Comparison of ENCODE assay signal across 8 cellular contexts in the genomic region with DNA sequence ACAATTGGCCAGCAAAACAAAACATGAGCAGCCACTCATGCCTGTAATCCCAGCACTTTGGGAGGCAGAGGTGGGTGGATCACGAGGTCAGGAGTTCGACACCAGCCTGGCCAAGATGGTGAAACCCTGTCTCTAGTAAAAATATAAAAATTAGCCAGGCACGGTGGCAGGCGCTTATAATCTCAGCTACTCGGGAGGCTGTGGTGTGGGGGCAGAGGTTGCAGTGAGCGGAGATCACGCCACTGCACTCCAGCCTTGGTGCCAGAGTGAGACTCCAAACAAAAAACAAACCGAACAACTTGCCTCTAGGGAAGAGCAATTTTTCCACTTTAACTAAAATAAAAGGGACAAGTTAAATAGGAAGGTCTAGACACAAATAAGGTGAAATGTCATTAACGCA. TPM values are rescaled to one million over a fixed set of nuclear protein-coding genes. Genes with fewer than 3 reads are reported as not detected.
DNase-seq lines count a peak whose midpoint lies in the region; ATAC-seq, FAIRE-seq and TF ChIP-seq lines count a peak whose summit lies in the region.
"Not testable (repeated sequence)": the region's sequence is repeated elsewhere in the genome, so short reads cannot be mapped to it uniquely, and the experiment has no call there.

No MANE protein-coding gene starts in this region.

- not testable (repeated sequence) for H3K14ac ChIP-seq in trophoblast cell (ENCODE audit: low read length)

- not testable (repeated sequence) for H3K9me3 ChIP-seq in A549; DND-41 (ENCODE audit: insufficient read depth, low read length, severe bottlenecking); Loucy (ENCODE audit: insufficient read depth, low read depth, low read length); HepG2 (ENCODE audit: low read length); trophoblast cell (ENCODE audit: insufficient read depth, low read depth, low read length)

- not testable (repeated sequence) for H4K8ac ChIP-seq in trophoblast cell (ENCODE audit: low read depth, low read length)

- H2AFZ ChIP-seq in DND-41 (ENCODE audit: low read depth, low read length); Loucy (ENCODE audit: low read length); HepG2 (ENCODE audit: low read length); trophoblast cell (ENCODE audit: insufficient read depth, low read length, poor library complexity): not testable (repeated sequence)

- not testable (repeated sequence) for H3K23ac ChIP-seq in trophoblast cell (ENCODE audit: low read length)

- not testable (repeated sequence) for H3F3A ChIP-seq in Loucy (ENCODE audit: low read depth)

- CTCF ChIA-PET in A549 (lab: Yijun Ruan, JAX); HepG2 (lab: Yijun Ruan, JAX; ENCODE audit: low intra/inter-chr PET ratio, low total read pairs): not testable (repeated sequence)

- intact Hi-C loops in HepG2 (cut with micrococcal nuclease; ENCODE audit: unreplicated experiment): not testable (repeated sequence)

- peak overlapping the region; percentile 58 for H3K27ac Mint-ChIP-seq in T-helper 2 cell treated with Interferon-gamma antibody and Interleukin-4, amounts not matched to agents 5 μg/mL and 100 μg/mL, for 36 hours
- peak overlapping the region; percentile 84 for H3K27ac Mint-ChIP-seq in activated T-helper 17 cell treated with anti-CD3 and anti-CD28 coated beads, Interleukin-2, amount 50 U/mL, for 72 hours
- H3K27ac Mint-ChIP-seq in brain: peak overlapping the region in 3 of 5 experiments; percentile 1 to 85 (median 21)

- H3K4me1 ChIP-seq in A549 (peaks cover 19% of the 10 kb centered on the region), DND-41 (ENCODE audit: insufficient read depth, low read length) (peaks cover 50% of the 10 kb centered on the region), Loucy (ENCODE audit: insufficient read depth, low read length, poor library complexity, severe bottlenecking) (peaks cover 60% of the 10 kb centered on the region), HepG2 (ENCODE audit: insufficient read depth, low read length) (peaks cover 43% of the 10 kb centered on the region)
- H3K4me1 ChIP-seq in trophoblast cell (ENCODE audit: control insufficient read depth in 1 of 2, insufficient read depth in 2 of 2, low read length in 2 of 2): not testable (repeated sequence)

- not testable (repeated sequence) for TF ChIP-seq CTCF in A549 (IDR thresholded peaks at IDR 0.05); DND-41 (IDR thresholded peaks at IDR 0.05; ENCODE audit: borderline replicate concordance, extremely low read depth, low read length, poor library complexity, severe bottlenecking); Loucy (conservative IDR thresholded peaks at IDR 0.05; ENCODE audit: low read length); brain (conservative IDR thresholded peaks at IDR 0.05); HepG2 (CRISPR knock-in tag; IDR thresholded peaks at IDR 0.05)

- FAIRE-seq in A549 (lab: Jason Lieb, UNC); HepG2 (lab: Jason Lieb, UNC): not testable (repeated sequence)

- not testable (repeated sequence) for TF ChIP-seq EP300 in A549 (IDR thresholded peaks at IDR 0.05); HepG2 (IDR thresholded peaks at IDR 0.05; ENCODE audit: low read depth in 2 of 2, low read length in 2 of 2); HepG2 (CRISPR knock-in tag; IDR thresholded peaks at IDR 0.05; ENCODE audit: borderline replicate concordance)

- ATAC-seq in A549; DND-41 (ENCODE audit: insufficient read depth, low read depth); activated T-helper 17 cell treated with anti-CD3 and anti-CD28 coated beads, Interleukin-2, amount 50 U/mL, for 72 hours (replicated peaks); HepG2: not testable (repeated sequence)

- peak overlapping the region; percentile 96 for H3K4me3 Mint-ChIP-seq in T-helper 2 cell treated with Interferon-gamma antibody and Interleukin-4, amounts not matched to agents 5 μg/mL and 100 μg/mL, for 36 hours
- H3K4me3 Mint-ChIP-seq in activated T-helper 17 cell treated with anti-CD3 and anti-CD28 coated beads, Interleukin-2, amount 50 U/mL, for 72 hours: peak overlapping the region; percentile 97
- H3K4me3 Mint-ChIP-seq in brain: peak overlapping the region; percentile 36 to 67 (median 53)

- H3K4me2 ChIP-seq in A549 (peak overlapping the region; percentile 88; the same call in 2 of the 3 replicates), DND-41 (ENCODE audit: insufficient read depth, low read length) (peak overlapping the region; percentile 76), Loucy (ENCODE audit: low read depth, low read length, poor library complexity, severe bottlenecking) (peak overlapping the region; percentile 92), HepG2 (ENCODE audit: low read depth, low read length) (peak overlapping the region; percentile 79)
- not testable (repeated sequence) for H3K4me2 ChIP-seq in trophoblast cell (ENCODE audit: low read length)

- not testable (repeated sequence) for BruUV-seq in HepG2 (replicated peaks; lab: Mats Ljungman, UMichigan)

- not testable (repeated sequence) for H3K9me3 Mint-ChIP-seq in T-helper 2 cell treated with Interferon-gamma antibody and Interleukin-4, amounts not matched to agents 5 μg/mL and 100 μg/mL, for 36 hours; activated T-helper 17 cell treated with anti-CD3 and anti-CD28 coated beads, Interleukin-2, amount 50 U/mL, for 72 hours; brain

- H3K36me3 ChIP-seq in DND-41 (ENCODE audit: insufficient read depth, low read length) (peaks cover 67% of the 10 kb centered on the region), Loucy (ENCODE audit: insufficient read depth, low read length) (peaks cover 12% of the 10 kb centered on the region; the same call in 1 of the 2 replicates)
- H3K36me3 ChIP-seq in HepG2 (replicated peaks in 1 of 2; ENCODE audit: control insufficient read depth in 1 of 2, insufficient read depth in 2 of 2, low read length in 2 of 2); trophoblast cell (ENCODE audit: control insufficient read depth in 1 of 2, insufficient read depth in 2 of 2, low read length in 2 of 2): not testable (repeated sequence)

- H3K27me3 ChIP-seq in DND-41 (ENCODE audit: insufficient read depth, low read length, poor library complexity); Loucy (ENCODE audit: insufficient read depth, low read length, poor library complexity, severe bottlenecking); HepG2 (ENCODE audit: control insufficient read depth in 1 of 2, insufficient read depth in 2 of 2, low read length in 2 of 2); trophoblast cell (ENCODE audit: insufficient read depth, low read length): not testable (repeated sequence)

- H2AK5ac ChIP-seq in trophoblast cell (ENCODE audit: low read length): not testable (repeated sequence)

- H2BK12ac ChIP-seq in trophoblast cell (ENCODE audit: low read length): not testable (repeated sequence)

- not testable (repeated sequence) for H4K91ac ChIP-seq in trophoblast cell (ENCODE audit: low read depth, low read length)

- not testable (repeated sequence) for H4K12ac ChIP-seq in trophoblast cell (ENCODE audit: low read depth, low read length)

- peaks cover 52% of the 10 kb centered on the region for H3K36me3 Mint-ChIP-seq in T-helper 2 cell treated with Interferon-gamma antibody and Interleukin-4, amounts not matched to agents 5 μg/mL and 100 μg/mL, for 36 hours (ENCODE audit: low read depth)
- H3K36me3 Mint-ChIP-seq in activated T-helper 17 cell treated with anti-CD3 and anti-CD28 coated beads, Interleukin-2, amount 50 U/mL, for 72 hours (ENCODE audit: low read depth): peaks cover 84% of the 10 kb centered on the region
- H3K36me3 Mint-ChIP-seq in brain: not testable (repeated sequence)

- not testable (repeated sequence) for H2BK120ac ChIP-seq in trophoblast cell (ENCODE audit: insufficient read depth, low read length, poor library complexity)

- peaks cover 46% of the 10 kb centered on the region for H3K4me1 Mint-ChIP-seq in T-helper 2 cell treated with Interferon-gamma antibody and Interleukin-4, amounts not matched to agents 5 μg/mL and 100 μg/mL, for 36 hours (ENCODE audit: low read depth)
- peaks cover 31% of the 10 kb centered on the region for H3K4me1 Mint-ChIP-seq in activated T-helper 17 cell treated with anti-CD3 and anti-CD28 coated beads, Interleukin-2, amount 50 U/mL, for 72 hours
- peaks cover 65% of the 10 kb centered on the region for H3K4me1 Mint-ChIP-seq in brain

- not testable (repeated sequence) for H2BK5ac ChIP-seq in trophoblast cell (ENCODE audit: low read depth, low read length, poor library complexity)

- TF ChIP-seq RAD21 in A549 (conservative IDR thresholded peaks at IDR 0.05 in 1 of 2, IDR thresholded peaks at IDR 0.05 in 1 of 2); HepG2 (CRISPR knock-in tag; IDR thresholded peaks at IDR 0.05): not testable (repeated sequence)

- POLR2A ChIA-PET in A549 (lab: Yijun Ruan, JAX); HepG2 (lab: Yijun Ruan, JAX): not testable (repeated sequence)

- 85% methylated on average over 9 of the region's 9 CpGs for WGBS in A549 (ENCODE audit: missing lambda C conversion rate)
- 94% methylated on average over 9 of the region's 9 CpGs for WGBS in HepG2 (ENCODE audit: low lambda C conversion rate)
- WGBS in trophoblast cell (ENCODE audit: extremely low coverage, insufficient coverage, insufficient read length): no CpG with 5 or more reads among the region's 9 CpGs

- peak overlapping the region; percentile 88 for H3K9ac ChIP-seq in DND-41 (ENCODE audit: low read depth, low read length)
- peak overlapping the region; percentile 91 for H3K9ac ChIP-seq in Loucy (ENCODE audit: low read depth, low read length, poor library complexity, severe bottlenecking)
- H3K9ac ChIP-seq in HepG2 (ENCODE audit: insufficient read depth, low read depth, low read length): peak overlapping the region; percentile 85; the same call in 1 of the 2 replicates
- H3K9ac ChIP-seq in trophoblast cell (ENCODE audit: low read length): not testable (repeated sequence)

- H3K4me3 ChIP-seq in A549; HepG2 (replicated peaks in 1 of 3; ENCODE audit: insufficient read depth in 1 of 3, low read depth in 2 of 3, low read length in 3 of 3); trophoblast cell (ENCODE audit: low read depth, low read length): not testable (repeated sequence)
- H3K4me3 ChIP-seq in DND-41 (ENCODE audit: low read depth in 1 of 2, low read length in 2 of 2) (peak overlapping the region in 1 of 2 experiments; percentile 73; a peak in 1 of 4 replicates), Loucy (ENCODE audit: low read length, poor library complexity, severe bottlenecking) (peak overlapping the region; percentile 83)

- H3K79me2 ChIP-seq in DND-41 (ENCODE audit: insufficient read depth, low read length) (peaks cover 95% of the 10 kb centered on the region), Loucy (ENCODE audit: insufficient read depth, low read length) (peaks cover 86% of the 10 kb centered on the region), HepG2 (ENCODE audit: insufficient read depth, low read length) (peaks cover 58% of the 10 kb centered on the region)
- not testable (repeated sequence) for H3K79me2 ChIP-seq in trophoblast cell (ENCODE audit: control insufficient read depth, insufficient read depth, low read length, poor library complexity)

- not testable (repeated sequence) for TF ChIP-seq POLR2A in A549 (IDR thresholded peaks at IDR 0.05; ENCODE audit: low read length); HepG2 (IDR thresholded peaks at IDR 0.05; ENCODE audit: insufficient read depth in 1 of 2, low read depth in 2 of 2, low read length in 2 of 2)

- H4K20me1 ChIP-seq in DND-41 (ENCODE audit: insufficient read depth, low read length) (peaks cover 41% of the 10 kb centered on the region), Loucy (ENCODE audit: insufficient read depth, low read length, poor library complexity, severe bottlenecking) (peaks cover 73% of the 10 kb centered on the region)
- H4K20me1 ChIP-seq in HepG2 (ENCODE audit: insufficient read depth, low read length): not testable (repeated sequence)

- in situ Hi-C loops in HepG2 (cut with HindIII; ENCODE audit: extremely low pct_ligation_motif_present, low pct_unique_long_range_greater_than_20kb): not testable (repeated sequence)

- H3K9me2 ChIP-seq in Loucy (replicated peaks; ENCODE audit: low read depth, low read length): not testable (repeated sequence)

- H3K4ac ChIP-seq in trophoblast cell (ENCODE audit: low read depth, low read length): peak overlapping the region; percentile 69

- not testable (repeated sequence) for H3K79me1 ChIP-seq in trophoblast cell (ENCODE audit: low read length)

- H3K27me3 Mint-ChIP-seq in T-helper 2 cell treated with Interferon-gamma antibody and Interleukin-4, amounts not matched to agents 5 μg/mL and 100 μg/mL, for 36 hours (ENCODE audit: low read depth); activated T-helper 17 cell treated with anti-CD3 and anti-CD28 coated beads, Interleukin-2, amount 50 U/mL, for 72 hours; brain: not testable (repeated sequence)

- H3K18ac ChIP-seq in trophoblast cell (ENCODE audit: low read length): not testable (repeated sequence)

- not testable (repeated sequence) for DNase-seq in A549 (ENCODE audit: low read depth in 1 of 2, low spot score in 1 of 2); DND-41; T-helper 2 cell treated with Interferon-gamma antibody and Interleukin-4, amounts not matched to agents 5 μg/mL and 100 μg/mL, for 36 hours (ENCODE audit: low spot score); HepG2 (ENCODE audit: low spot score); trophoblast cell

- not testable (repeated sequence) for H3K27ac ChIP-seq in A549; DND-41 (ENCODE audit: low read length); HepG2 (ENCODE audit: extremely low read length, insufficient read depth, low read length); trophoblast cell (ENCODE audit: low read depth, low read length)

RNA-seq across cellular contexts. Expression of a gene that starts 2.9 kb away (rescaled TPM):
- polyA plus RNA-seq in A549 (2011; rRNA removed): 52.8 and 77.8 TPM in 2 replicates
- 60.9 and 64.7 TPM in 2 replicates for polyA plus RNA-seq in A549 (2012; cell fraction: cytosol; rRNA removed)
- polyA plus RNA-seq in A549 (2012; cell fraction: nucleus; rRNA removed): 9.2 and 25.6 TPM in 2 replicates
- polyA plus RNA-seq in A549 (2017; fragmentation: RNase III; extraction: RNeasy Plus Mini Kit Qiagen cat#74134 plus additional on column Dnase treatment): 63.7 to 71.3 TPM (median 65.3 TPM) in 3 replicates
- 12.8 and 22.6 TPM in 2 replicates for polyA minus RNA-seq in A549 (2011; rRNA and poly(A)+ RNA removed)
- total RNA-seq in activated T-helper 17 cell treated with anti-CD3 and anti-CD28 coated beads, Interleukin-2, amount 50 U/mL, for 72 hours: 10 to 100 TPM; 61.0 to 89.7 TPM
- 11.4 TPM for polyA plus RNA-seq in brain (ENCODE audit: insufficient read depth, low read depth, low replicate concordance)
- total RNA-seq in HepG2 (2016; rRNA removed; fragmentation: Illumina TruSeq; extraction: Trizol): 109 and 134 TPM in 2 replicates
- total RNA-seq in HepG2 (2016; cell fraction: cytosol; rRNA removed; fragmentation: Illumina TruSeq; extraction: Trizol; ENCODE audit: low read depth): 17.4 and 23.6 TPM in 2 replicates
- 104 and 124 TPM in 2 replicates for total RNA-seq in HepG2 (2016; cell fraction: insoluble cytoplasmic fraction; rRNA removed; fragmentation: Illumina TruSeq; extraction: Trizol)
- 31.3 and 38.3 TPM in 2 replicates for total RNA-seq in HepG2 (2016; cell fraction: membrane; rRNA removed; fragmentation: Illumina TruSeq; extraction: Trizol)
- 61.7 and 63.2 TPM in 2 replicates for total RNA-seq in HepG2 (2016; cell fraction: nucleus; rRNA removed; fragmentation: Illumina TruSeq; extraction: Trizol)
- 23.1 and 40.6 TPM in 2 replicates for polyA plus RNA-seq in HepG2 (2011; rRNA removed)
- 14.8 and 26.5 TPM in 2 replicates for polyA plus RNA-seq in HepG2 (2011; cell fraction: cytosol; rRNA removed)
- 6.5 and 10.0 TPM in 2 replicates for polyA plus RNA-seq in HepG2 (2011; cell fraction: nucleus; rRNA removed)
- 19.2 and 46.9 TPM in 2 replicates for polyA plus RNA-seq in HepG2 (2012)
- polyA plus RNA-seq in HepG2 (2016; cell fraction: cytosol; fragmentation: Illumina TruSeq; extraction: Trizol; ENCODE audit: low read depth): 22.2 and 23.6 TPM in 2 replicates
- polyA plus RNA-seq in HepG2 (2016; cell fraction: insoluble cytoplasmic fraction; fragmentation: Illumina TruSeq; extraction: Trizol; ENCODE audit: low read depth): 112 and 141 TPM in 2 replicates
- 29.3 and 30.7 TPM in 2 replicates for polyA plus RNA-seq in HepG2 (2016; cell fraction: membrane; fragmentation: Illumina TruSeq; extraction: Trizol; ENCODE audit: low read depth)
- polyA plus RNA-seq in HepG2 (2016; cell fraction: nucleus; fragmentation: Illumina TruSeq; extraction: Trizol; ENCODE audit: insufficient read depth, low read depth): 70.5 and 91.6 TPM in 2 replicates
- 53.4 and 58.9 TPM in 2 replicates for polyA minus RNA-seq in HepG2 (2011; rRNA and poly(A)+ RNA removed; ENCODE audit: low replicate concordance)
- polyA minus RNA-seq in HepG2 (2011; cell fraction: cytosol; rRNA and poly(A)+ RNA removed): 12.6 and 17.7 TPM in 2 replicates
- polyA minus RNA-seq in HepG2 (2011; cell fraction: nucleus; rRNA and poly(A)+ RNA removed): 16.3 and 27.9 TPM in 2 replicates
- polyA plus RNA-seq in trophoblast cell (2013): 21.8 and 23.2 TPM in 2 replicates

Comparison
In these comparisons a context has a peak if more than half of its experiments do, and no peak if none do; other contexts are left out.
1. H3K27ac Mint-ChIP-seq: peak in every context shown above with its lines; median percentile 84 in activated T-helper 17 cell treated with anti-CD3 and anti-CD28 coated beads, Interleukin-2, amount 50 U/mL, for 72 hours; 58 in T-helper 2 cell treated with Interferon-gamma antibody and Interleukin-4, amounts not matched to agents 5 μg/mL and 100 μg/mL, for 36 hours; 21 in brain.